Comparison of ENCODE assay signal across 10 cellular contexts in the genomic region with DNA sequence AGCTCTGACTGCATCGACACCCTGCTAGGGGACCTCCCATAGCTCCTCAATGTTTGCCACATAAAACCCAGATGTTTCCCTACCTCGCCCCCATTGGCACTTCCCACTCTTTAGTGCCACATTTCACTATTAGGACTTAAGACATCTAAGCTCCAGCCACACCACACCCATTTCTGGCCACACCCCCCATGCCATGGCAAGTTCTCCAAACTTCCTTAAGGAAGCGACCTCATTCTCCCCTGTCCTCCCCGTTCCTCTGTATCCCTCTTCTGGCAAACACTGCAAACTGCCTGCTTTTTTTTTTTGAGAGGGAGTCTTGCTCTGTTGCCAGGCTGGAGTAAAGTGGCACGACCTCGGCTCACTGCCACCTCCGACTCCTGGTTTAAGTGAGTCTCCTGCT.
DNase-seq lines count a peak whose midpoint lies in the region; ATAC-seq, FAIRE-seq and TF ChIP-seq lines count a peak whose summit lies in the region.
"Had no signal": no experiment of that assay in that cellular context is flagged by ENCODE, and none has a peak within 500 bp of the region (broad histone marks: within the 10 kb centered on the region; RNA-seq: fewer than 3 reads in every experiment).

No MANE protein-coding gene starts in this region.

- H3K9me3 ChIP-seq in PC-3 (ENCODE audit: low read length) (no peaks in the 10 kb centered on the region), small intestine (ENCODE audit: control insufficient read depth, low read depth) (no peaks in the 10 kb centered on the region)

- TF ChIP-seq CTCF in PC-3 (conservative IDR thresholded peaks at IDR 0.05; ENCODE audit: low read depth, low read length), result 0 out of 2 replicates have a peak, but pooled peaks have one; percentile 12
- no peak for TF ChIP-seq CTCF in endothelial cell (IDR thresholded peaks at IDR 0.05; ENCODE audit: unreplicated experiment)

- no peaks in the 10 kb centered on the region for H3K27me3 ChIP-seq in PC-3 (ENCODE audit: low read length)
- no peaks in the 10 kb centered on the region for H3K27me3 ChIP-seq in small intestine (ENCODE audit: control insufficient read depth in 2 of 2, insufficient read depth in 2 of 2, low read length in 2 of 2)

- FAIRE-seq in small intestine (lab: Jason Lieb, UNC), result no peak

- H2AFZ ChIP-seq in PC-3 (ENCODE audit: low read length), result no peak overlapping the region

- no peak overlapping the region for H3K4me2 ChIP-seq in PC-3 (ENCODE audit: low read length)

- 0 out of 2 replicates have a peak, but pooled peaks have one; percentile 20 for ATAC-seq in PC-3
- no peak for ATAC-seq in GM18873 (IDR thresholded peaks at IDR 0.05; ENCODE audit: low FRiP score, unreplicated experiment)

- H3K27ac ChIP-seq in PC-3 (ENCODE audit: low read length), result no peak overlapping the region
- no peak overlapping the region for H3K27ac ChIP-seq in small intestine (ENCODE audit: low read depth in 1 of 2, low read length in 1 of 2)

- no peaks in the 10 kb centered on the region for H3K27me3 Mint-ChIP-seq in activated naive CD4-positive, alpha-beta T cell treated with anti-CD3 and anti-CD28 coated beads, Interleukin-2, amount 50 U/mL, for 24 hours
- peaks cover 12% of the 10 kb centered on the region for H3K27me3 Mint-ChIP-seq in endothelial cell (ENCODE audit: unreplicated experiment)

- H3K9me2 ChIP-seq in PC-3 (replicated peaks; ENCODE audit: low read length), result no peaks in the 10 kb centered on the region

- H3K79me2 ChIP-seq in PC-3 (ENCODE audit: low read length), result no peaks in the 10 kb centered on the region

- H3K4me1 ChIP-seq in PC-3 (ENCODE audit: insufficient read depth, low read length), result no peaks in the 10 kb centered on the region
- H3K4me1 ChIP-seq in small intestine (ENCODE audit: control insufficient read depth in 2 of 2, insufficient read depth in 1 of 2, low read depth in 1 of 2, low read length in 1 of 2), result no peaks in the 10 kb centered on the region

- no peak overlapping the region for H3K9ac ChIP-seq in PC-3 (ENCODE audit: low read length)

- H3K4me3 Mint-ChIP-seq in activated naive CD4-positive, alpha-beta T cell treated with anti-CD3 and anti-CD28 coated beads, Interleukin-2, amount 50 U/mL, for 24 hours, result no peak overlapping the region
- peak overlapping the region; percentile 47 for H3K4me3 Mint-ChIP-seq in endothelial cell (ENCODE audit: unreplicated experiment)

- intact Hi-C loops in PC-3 (cut with micrococcal nuclease), result no loop called here

- no peaks in the 10 kb centered on the region for H4K20me1 ChIP-seq in PC-3 (ENCODE audit: low read length)

- no peaks in the 10 kb centered on the region for H3K9me3 Mint-ChIP-seq in activated naive CD4-positive, alpha-beta T cell treated with anti-CD3 and anti-CD28 coated beads, Interleukin-2, amount 50 U/mL, for 24 hours
- H3K9me3 Mint-ChIP-seq in endothelial cell (ENCODE audit: unreplicated experiment), result no peaks in the 10 kb centered on the region

- H3F3A ChIP-seq in PC-3 (ENCODE audit: low read length, unreplicated experiment), result no peaks in the 10 kb centered on the region

- no peak for DNase-seq in activated naive CD4-positive, alpha-beta T cell (lab: John Stamatoyannopoulos, UW)
- peak; percentile 14 for DNase-seq in PC-3
- no peak for DNase-seq in endothelial cell (ENCODE audit: low spot score)
- peak; percentile 19 for DNase-seq in small intestine
- DNase-seq in GF-D8 (lab: John Stamatoyannopoulos, UW), result no peak
- DNase-seq in medulla oblongata (ENCODE audit: extremely low spot score), result no peak
- DNase-seq: NCI-H510A, SW 1271 had no signal

- H3K4me3 ChIP-seq in PC-3 (ENCODE audit: low read length), result no peak overlapping the region
- no peak overlapping the region for H3K4me3 ChIP-seq in small intestine (ENCODE audit: low read depth in 1 of 2, low read length in 2 of 2)

- H3K36me3 Mint-ChIP-seq in activated naive CD4-positive, alpha-beta T cell treated with anti-CD3 and anti-CD28 coated beads, Interleukin-2, amount 50 U/mL, for 24 hours, result peaks cover 30% of the 10 kb centered on the region
- H3K36me3 Mint-ChIP-seq in endothelial cell (ENCODE audit: low read depth, unreplicated experiment), result peaks cover 64% of the 10 kb centered on the region

- H3K27ac Mint-ChIP-seq in activated naive CD4-positive, alpha-beta T cell treated with anti-CD3 and anti-CD28 coated beads, Interleukin-2, amount 50 U/mL, for 24 hours, result peak overlapping the region; percentile 49
- H3K27ac Mint-ChIP-seq in endothelial cell (ENCODE audit: unreplicated experiment), result peak overlapping the region; percentile 93

- POLR2A ChIA-PET in PC-3 (lab: Charles Lee; ENCODE audit: unreplicated experiment), result no interaction called here

- peaks cover 8% of the 10 kb centered on the region; the same call in 1 of the 2 replicates for H3K36me3 ChIP-seq in PC-3 (ENCODE audit: low read depth, low read length)
- H3K36me3 ChIP-seq in small intestine (ENCODE audit: control insufficient read depth in 2 of 2, insufficient read depth in 2 of 2, low read length in 2 of 2), result peaks cover 0 to 4% of the 10 kb centered on the region in 2 donors

- peaks cover 49% of the 10 kb centered on the region for H3K4me1 Mint-ChIP-seq in activated naive CD4-positive, alpha-beta T cell treated with anti-CD3 and anti-CD28 coated beads, Interleukin-2, amount 50 U/mL, for 24 hours
- peaks cover 34% of the 10 kb centered on the region for H3K4me1 Mint-ChIP-seq in endothelial cell (ENCODE audit: unreplicated experiment)

- 58 to 69% (median 68%) methylated on average over 7 of the region's 7 CpGs for WGBS in small intestine, 3 donors

- BruUV-seq in PC-3 (replicated peaks; lab: Mats Ljungman, UMichigan), result no TSS peak

- CTCF ChIA-PET in PC-3 (lab: Charles Lee), result no interaction called here

Comparison
In these comparisons a context has a peak if more than half of its experiments do, and no peak if none do; other contexts are left out.
1. DNase-seq: peak in PC-3 (single experiment) and small intestine (single experiment); none in activated naive CD4-positive, alpha-beta T cell (0 of 4), endothelial cell (single experiment), GF-D8 (single experiment) and medulla oblongata (single experiment).